In the genomic region with DNA sequence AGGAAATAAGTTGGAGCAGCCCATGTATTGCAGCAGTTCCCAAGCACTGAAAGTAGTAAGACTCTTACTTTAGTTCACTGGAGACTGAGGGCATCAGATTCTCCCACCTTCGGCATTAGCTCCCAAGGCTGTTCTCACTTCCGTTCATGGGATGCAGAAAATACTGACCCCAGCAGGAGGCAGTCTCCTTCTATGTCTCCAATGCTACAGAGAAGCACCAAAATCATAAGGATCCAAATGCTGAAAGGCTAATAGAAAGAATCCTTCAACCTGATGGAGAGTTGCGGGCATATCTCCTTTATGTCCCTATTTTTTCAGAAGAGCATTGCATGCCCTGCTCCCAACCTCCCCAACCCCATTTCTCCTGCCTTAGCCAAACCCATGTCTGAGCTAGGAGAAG, we compare ENCODE assay signal across 19 cellular contexts. TPM values are rescaled to one million over a fixed set of nuclear protein-coding genes. Genes with fewer than 3 reads are reported as not detected.
A peak's percentile ranks its signal among the peaks of the same experiment; 100 is the strongest.
DNase-seq lines count a peak whose midpoint lies in the region; ATAC-seq and TF ChIP-seq lines count a peak whose summit lies in the region.
"Had no signal": no experiment of that assay in that cellular context is flagged by ENCODE, and none has a peak within 500 bp of the region (broad histone marks: within the 10 kb centered on the region; RNA-seq: fewer than 3 reads in every experiment).

No MANE protein-coding gene starts in this region.

- peaks cover 5% of the 10 kb centered on the region for H3K4me1 Mint-ChIP-seq in T-helper 17 cell

- no peak overlapping the region for H3K27ac ChIP-seq in brain microvascular endothelial cell
- H3K27ac ChIP-seq in mesendoderm (ENCODE audit: low read depth, low read length) = no peak overlapping the region

- H3K4me1 ChIP-seq in BE2C (no peaks in the 10 kb centered on the region), mesendoderm (ENCODE audit: control insufficient read depth, low read depth, low read length) (no peaks in the 10 kb centered on the region)

- no peak overlapping the region for H3K4ac ChIP-seq in mesendoderm (ENCODE audit: low read depth, low read length)

- no peak overlapping the region for H2AK5ac ChIP-seq in mesendoderm (ENCODE audit: low read length)

- WGBS in mesendoderm (ENCODE audit: extremely low coverage, insufficient coverage, low lambda C conversion rate) = no CpG with 5 or more reads among the region's 3 CpGs

- H3K9ac ChIP-seq in mesendoderm (ENCODE audit: low read length) = no peak overlapping the region

- no peak overlapping the region for H3K27ac Mint-ChIP-seq in T-helper 17 cell
- H3K27ac Mint-ChIP-seq: activated CD4-positive, alpha-beta T cell treated with anti-CD3 and anti-CD28 coated beads, Interleukin-2, amount 10 ng/mL, durations not matched to agents 7 days and 5 days; IgD-negative memory B cell had no signal

- H3K56ac ChIP-seq in mesendoderm (ENCODE audit: low read length) = no peak overlapping the region

- no peaks in the 10 kb centered on the region for H3K36me3 ChIP-seq in BE2C
- H3K36me3 ChIP-seq in H7 (replicated peaks; ENCODE audit: control insufficient read depth, insufficient read depth, low read length) = no peaks in the 10 kb centered on the region
- H3K36me3 ChIP-seq in brain microvascular endothelial cell (replicated peaks) = no peaks in the 10 kb centered on the region
- no peaks in the 10 kb centered on the region for H3K36me3 ChIP-seq in mesendoderm (ENCODE audit: control insufficient read depth, insufficient read depth, low read length)
- H3K36me3 ChIP-seq: ovary had no signal

- H3K4me3 Mint-ChIP-seq in T-helper 17 cell = no peak overlapping the region
- H3K4me3 Mint-ChIP-seq: activated CD4-positive, alpha-beta T cell treated with anti-CD3 and anti-CD28 coated beads, Interleukin-2, amount 10 ng/mL, durations not matched to agents 7 days and 5 days; IgD-negative memory B cell had no signal

- no peak overlapping the region for H2BK120ac ChIP-seq in mesendoderm (ENCODE audit: low read depth, low read length)

- no peak overlapping the region for H4K5ac ChIP-seq in mesendoderm (ENCODE audit: low read length)

- H3K79me2 ChIP-seq in mesendoderm (ENCODE audit: control insufficient read depth, insufficient read depth, low read length) = no peaks in the 10 kb centered on the region

- TF ChIP-seq CTCF in BE2C (IDR thresholded peaks at IDR 0.05; ENCODE audit: low read depth, low read length) (peak; percentile 31; the same call in 1 of the 2 replicates), brain microvascular endothelial cell (IDR thresholded peaks at IDR 0.05; ENCODE audit: low read depth, low read length, missing control alignments) (peak; percentile 11)

- no peak overlapping the region for H2BK5ac ChIP-seq in mesendoderm (ENCODE audit: low read length)

- no peaks in the 10 kb centered on the region for H3K27me3 ChIP-seq in BE2C
- H3K27me3 ChIP-seq in H7 (ENCODE audit: control insufficient read depth, insufficient read depth, low read length) = no peaks in the 10 kb centered on the region
- no peaks in the 10 kb centered on the region for H3K27me3 ChIP-seq in brain microvascular endothelial cell (replicated peaks)
- H3K27me3 ChIP-seq in mesendoderm (ENCODE audit: insufficient read depth, low read length, poor library complexity) = no peaks in the 10 kb centered on the region
- H3K27me3 ChIP-seq: ovary had no signal

- no peak overlapping the region for H3K18ac ChIP-seq in mesendoderm (ENCODE audit: low read length)

- no peak overlapping the region for H3K23ac ChIP-seq in mesendoderm (ENCODE audit: low read length)

- H3K9me3 ChIP-seq in BE2C = no peaks in the 10 kb centered on the region
- H3K9me3 ChIP-seq in T-helper 17 cell (ENCODE audit: control insufficient read depth, low read length, poor library complexity, severe bottlenecking) = no peaks in the 10 kb centered on the region
- H3K9me3 ChIP-seq: ovary had no signal

- in situ Hi-C loops in brain microvascular endothelial cell (cut with HindIII; ENCODE audit: low pct_ligation_motif_present, low sequenced_read_pairs) = no loop called here

- DNase-seq in BE2C (no peak), H7 (peak; percentile 2), brain microvascular endothelial cell (no peak), mesendoderm (peak; percentile 43), amygdala (lab: John Stamatoyannopoulos, UW) (no peak), superior temporal gyrus (ENCODE audit: extremely low spot score) (no peak), T-helper 17 cell (no peak)
- DNase-seq: activated CD4-positive, alpha-beta T cell treated with anti-CD3 and anti-CD28 coated beads, Interleukin-2, amount 10 ng/mL, durations not matched to agents 7 days and 5 days; amniotic stem cell; DMS79 treated with DMSO at 0.1 percent for 48 hours; midbrain; NCI-H1694 treated with DMSO at 0.1 percent for 48 hours; NCI-H524 treated with DMSO at 0.1 percent for 48 hours; ovary; T-helper 9 cell had no signal

- peaks cover 8% of the 10 kb centered on the region for H3K27me3 Mint-ChIP-seq in T-helper 17 cell
- H3K27me3 Mint-ChIP-seq: IgD-negative memory B cell had no signal

- no peaks in the 10 kb centered on the region for H3K79me1 ChIP-seq in mesendoderm (ENCODE audit: low read length)

- no peak overlapping the region for H2BK15ac ChIP-seq in mesendoderm (replicated peaks; ENCODE audit: low read depth)

- H3K4me2 ChIP-seq in mesendoderm (ENCODE audit: low read length) = no peak overlapping the region

- ATAC-seq in HG02884 (IDR thresholded peaks at IDR 0.05; ENCODE audit: unreplicated experiment) = no peak
- no peak for ATAC-seq in T-helper 17 cell
- ATAC-seq: Right ventricle myocardium inferior had no signal

- no peaks in the 10 kb centered on the region for H3K36me3 Mint-ChIP-seq in T-helper 17 cell (ENCODE audit: low read depth)
- H3K36me3 Mint-ChIP-seq: IgD-negative memory B cell had no signal

- no peak overlapping the region for H4K8ac ChIP-seq in mesendoderm (ENCODE audit: low read depth, low read length)

- no peak overlapping the region for H3K4me3 ChIP-seq in BE2C (ENCODE audit: low read depth, low read length)
- no peak overlapping the region for H3K4me3 ChIP-seq in H7 (ENCODE audit: insufficient read depth, low read depth, low read length)
- H3K4me3 ChIP-seq in brain microvascular endothelial cell (ENCODE audit: low read depth, low read length) = no peak overlapping the region
- no peak overlapping the region for H3K4me3 ChIP-seq in mesendoderm (ENCODE audit: low read length)
- H3K4me3 ChIP-seq: ovary had no signal

RNA-seq across cellular contexts. Expression of gene ADH7, which starts 32.4 kb away (rescaled TPM):
- not detected for polyA plus RNA-seq in BE2C (2012; ENCODE audit: insufficient read depth, insufficient read length, low read depth)
- total RNA-seq in H7 (2014; rRNA removed; shearing (Covaris generic)) = not detected in 2 replicates
- polyA plus RNA-seq in mesendoderm (2013, experiment 1 of 2) = not detected
- not detected for polyA plus RNA-seq in mesendoderm (2013, experiment 2 of 2)
- total RNA-seq in T-helper 17 cell = not detected
- total RNA-seq: activated CD4-positive, alpha-beta T cell treated with anti-CD3 and anti-CD28 coated beads, Interleukin-2, amount 10 ng/mL, durations not matched to agents 7 days and 5 days; dermis microvascular lymphatic vessel endothelial cell; ovary; Right ventricle myocardium inferior had no signal
- polyA plus RNA-seq: IgD-negative memory B cell, ovary had no signal

RNA-seq across cellular contexts. Expression of gene ADH1C, which starts 50.2 kb away (rescaled TPM):
- not detected for polyA plus RNA-seq in BE2C (2012; ENCODE audit: insufficient read depth, insufficient read length, low read depth)
- total RNA-seq in H7 (2014; rRNA removed; shearing (Covaris generic)) = not detected in 2 replicates
- polyA plus RNA-seq in mesendoderm (2013, experiment 1 of 2) = not detected
- not detected for polyA plus RNA-seq in mesendoderm (2013, experiment 2 of 2)
- total RNA-seq in T-helper 17 cell = not detected
- total RNA-seq: activated CD4-positive, alpha-beta T cell treated with anti-CD3 and anti-CD28 coated beads, Interleukin-2, amount 10 ng/mL, durations not matched to agents 7 days and 5 days; dermis microvascular lymphatic vessel endothelial cell had no signal
- polyA plus RNA-seq: IgD-negative memory B cell had no signal

Comparison
In these comparisons a context has a peak if more than half of its experiments do, and no peak if none do; other contexts are left out.
1. DNase-seq: peak in H7 (single experiment) and mesendoderm (single experiment); none in BE2C (single experiment), brain microvascular endothelial cell (single experiment), amygdala (0 of 56), superior temporal gyrus (single experiment) and T-helper 17 cell (0 of 3).